Comparison of ENCODE assay signal across 10 cellular contexts in the genomic region with DNA sequence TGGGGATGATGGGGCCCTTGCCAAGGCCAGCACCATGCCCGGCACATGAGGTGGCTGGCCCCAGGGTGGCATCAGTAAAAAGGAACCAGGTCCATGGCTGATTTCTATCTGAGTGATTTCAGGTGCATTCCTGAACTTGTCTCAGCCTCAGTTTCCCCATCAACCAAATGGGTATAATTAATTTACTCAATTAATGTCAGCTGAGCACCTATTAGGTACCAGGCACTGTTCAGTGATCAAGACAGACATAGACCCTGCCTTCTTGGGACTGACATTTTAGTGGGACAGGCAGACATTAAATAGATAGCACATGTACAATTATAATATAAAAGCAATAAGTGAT. TPM values are rescaled to one million over a fixed set of nuclear protein-coding genes. Genes with fewer than 3 reads are reported as not detected.
A peak's percentile ranks its signal among the peaks of the same experiment; 100 is the strongest.
DNase-seq lines count a peak whose midpoint lies in the region; ATAC-seq, FAIRE-seq and TF ChIP-seq lines count a peak whose summit lies in the region.
"Had no signal": no experiment of that assay in that cellular context is flagged by ENCODE, and none has a peak within 500 bp of the region (broad histone marks: within the 10 kb centered on the region; RNA-seq: fewer than 3 reads in every experiment).

No MANE protein-coding gene starts in this region.

- H3K79me2 ChIP-seq in HepG2 (ENCODE audit: insufficient read depth, low read length), result no peaks in the 10 kb centered on the region

- in situ Hi-C loops in HepG2 (cut with HindIII; ENCODE audit: extremely low pct_ligation_motif_present, low pct_unique_long_range_greater_than_20kb), result no loop called here

- POLR2A ChIA-PET in HepG2 (lab: Yijun Ruan, JAX), result no interaction called here

- no peak for FAIRE-seq in HepG2 (lab: Jason Lieb, UNC)

- H3K4me1 Mint-ChIP-seq in endodermal cell, result peaks cover 8% of the 10 kb centered on the region

- TF ChIP-seq CTCF in HepG2 (CRISPR knock-in tag; IDR thresholded peaks at IDR 0.05) (no peak), right lobe of liver (IDR thresholded peaks at IDR 0.05) (no peak), endodermal cell (conservative IDR thresholded peaks at IDR 0.05) (no peak), neutrophil (IDR thresholded peaks at IDR 0.05) (no peak), vagina (IDR thresholded peaks at IDR 0.05) (no peak)

- no peak overlapping the region for H3K4me2 ChIP-seq in HepG2 (ENCODE audit: low read depth, low read length)

- no peak overlapping the region for H2AFZ ChIP-seq in HepG2 (ENCODE audit: low read length)

- TF ChIP-seq RAD21 in HepG2 (CRISPR knock-in tag; IDR thresholded peaks at IDR 0.05), result no peak

- intact Hi-C loops in HepG2 (cut with micrococcal nuclease; ENCODE audit: unreplicated experiment) (no loop called here), right lobe of liver (cut with DNase I) (no loop called here), vagina (cut with DNase I) (loop anchor here (2.0 kb wide), 1 partner anchor 49 kb away; no protein-coding TSS in a partner anchor)

- TF ChIP-seq POLR2A in HepG2 (IDR thresholded peaks at IDR 0.05; ENCODE audit: insufficient read depth in 1 of 2, low read depth in 2 of 2, low read length in 2 of 2) (no peak), right lobe of liver (IDR thresholded peaks at IDR 0.05) (no peak), vagina (IDR thresholded peaks at IDR 0.05) (no peak)

- no peaks in the 10 kb centered on the region for H4K20me1 ChIP-seq in HepG2 (ENCODE audit: insufficient read depth, low read length)

- H3K9me3 Mint-ChIP-seq in endodermal cell, result no peaks in the 10 kb centered on the region

- H3K27ac ChIP-seq in HepG2 (ENCODE audit: extremely low read length, insufficient read depth, low read length) (no peak overlapping the region), right lobe of liver (no peak overlapping the region), endodermal cell (ENCODE audit: low read depth, low read length) (peak overlapping the region; percentile 90), neutrophil (peak overlapping the region; percentile 83), vagina (peak overlapping the region; percentile 74)

- BruUV-seq in HepG2 (replicated peaks; lab: Mats Ljungman, UMichigan), result no TSS peak

- H3K27ac Mint-ChIP-seq in endodermal cell, result no peak overlapping the region

- ATAC-seq in HepG2 (no peak), right lobe of liver (no peak)

- H3K27me3 ChIP-seq in HepG2 (ENCODE audit: control insufficient read depth in 1 of 2, insufficient read depth in 2 of 2, low read length in 2 of 2) (no peaks in the 10 kb centered on the region), right lobe of liver (no peaks in the 10 kb centered on the region), endodermal cell (ENCODE audit: control insufficient read depth, insufficient read depth, low read length, poor library complexity, severe bottlenecking) (no peaks in the 10 kb centered on the region), neutrophil (no peaks in the 10 kb centered on the region), vagina (no peaks in the 10 kb centered on the region)

- peaks cover 19% of the 10 kb centered on the region for H3K4me1 ChIP-seq in HepG2 (ENCODE audit: insufficient read depth, low read length)
- no peaks in the 10 kb centered on the region for H3K4me1 ChIP-seq in right lobe of liver
- H3K4me1 ChIP-seq in endodermal cell (ENCODE audit: control insufficient read depth, insufficient read depth, low read length), result peaks cover 2% of the 10 kb centered on the region
- H3K4me1 ChIP-seq in neutrophil (ENCODE audit: control insufficient read depth in 1 of 2, insufficient read depth in 1 of 2, low read depth in 1 of 2, low read length in 1 of 2), result peaks cover 11 to 19% of the 10 kb centered on the region in 2 experiments
- peaks cover 37% of the 10 kb centered on the region for H3K4me1 ChIP-seq in vagina

- WGBS in HepG2 (ENCODE audit: low lambda C conversion rate), result no CpG with 5 or more reads among the region's 1 CpG
- 50% methylated on average over 1 of the region's 1 CpG for WGBS in right lobe of liver (ENCODE audit: insufficient coverage, low coverage, low lambda C conversion rate, missing lambda C conversion rate)
- 97% methylated on average over 1 of the region's 1 CpG; no CpG with 5 or more reads in 1 of the 2 experiments for WGBS in endodermal cell (ENCODE audit: insufficient coverage in 1 of 2, insufficient read length in 1 of 2), 2 experiments

- CTCF ChIA-PET in HepG2 (lab: Yijun Ruan, JAX; ENCODE audit: low intra/inter-chr PET ratio, low total read pairs), result no interaction called here

- H3K36me3 Mint-ChIP-seq in endodermal cell (ENCODE audit: low read depth), result peaks cover 46% of the 10 kb centered on the region

- H3K27me3 Mint-ChIP-seq in endodermal cell (ENCODE audit: insufficient read depth), result no peaks in the 10 kb centered on the region

- H3K36me3 ChIP-seq in HepG2 (replicated peaks in 1 of 2; ENCODE audit: control insufficient read depth in 1 of 2, insufficient read depth in 2 of 2, low read length in 2 of 2), result peaks cover 13 to 51% of the 10 kb centered on the region in 2 experiments; a peak in 4 of 5 replicates
- no peaks in the 10 kb centered on the region for H3K36me3 ChIP-seq in right lobe of liver
- H3K36me3 ChIP-seq in endodermal cell (ENCODE audit: control insufficient read depth, insufficient read depth, low read length), result peaks cover 27% of the 10 kb centered on the region
- peaks cover 100% of the 10 kb centered on the region for H3K36me3 ChIP-seq in neutrophil
- peaks cover 0 to 5% of the 10 kb centered on the region in 2 donors for H3K36me3 ChIP-seq in vagina

- H3K9me3 ChIP-seq in HepG2 (ENCODE audit: low read length), result no peaks in the 10 kb centered on the region
- no peaks in the 10 kb centered on the region for H3K9me3 ChIP-seq in right lobe of liver
- no peaks in the 10 kb centered on the region for H3K9me3 ChIP-seq in endodermal cell (ENCODE audit: control insufficient read depth, low read length)
- H3K9me3 ChIP-seq in neutrophil, result no peaks in the 10 kb centered on the region
- H3K9me3 ChIP-seq in vagina, result no peaks in the 10 kb centered on the region

- H3K9ac ChIP-seq in HepG2 (ENCODE audit: insufficient read depth, low read depth, low read length) (no peak overlapping the region), endodermal cell (ENCODE audit: extremely low read depth, low read length, poor library complexity, severe bottlenecking) (no peak overlapping the region)

- DNase-seq in HepG2 (ENCODE audit: low spot score) (no peak), right lobe of liver (no peak), endodermal cell (no peak), vagina (ENCODE audit: extremely low spot score in 2 of 2) (no peak), DMS53 treated with DMSO at 0.1 percent for 48 hours (lab: John Stamatoyannopoulos, UW; ENCODE audit: unreplicated experiment) (no peak), NOMO-1 treated with DMSO at 0.1 percent for 48 hours (lab: John Stamatoyannopoulos, UW; ENCODE audit: unreplicated experiment) (no peak), globus pallidus (ENCODE audit: low spot score) (no peak)
- DNase-seq: activated CD8-positive, alpha-beta memory T cell treated with anti-CD3 and anti-CD28 coated beads, Interleukin-2, amount 50 U/mL, for 48 hours; stimulated activated CD4-positive, alpha-beta T cell treated with anti-CD3 and anti-CD28 coated beads, Interleukin-12 subunit alpha, Interleukin-12 subunit beta, amount 100 ng/mL, for 4 hours had no signal

- TF ChIP-seq EP300 in HepG2 (IDR thresholded peaks at IDR 0.05; ENCODE audit: low read depth in 2 of 2, low read length in 2 of 2), result no peak
- no peak for TF ChIP-seq EP300 in HepG2 (CRISPR knock-in tag; IDR thresholded peaks at IDR 0.05; ENCODE audit: borderline replicate concordance)

- no peak overlapping the region for H3K4me3 Mint-ChIP-seq in endodermal cell

- H3K4me3 ChIP-seq in HepG2 (replicated peaks in 1 of 3; ENCODE audit: insufficient read depth in 1 of 3, low read depth in 2 of 3, low read length in 3 of 3), result no peak overlapping the region
- no peak overlapping the region for H3K4me3 ChIP-seq in right lobe of liver
- H3K4me3 ChIP-seq in endodermal cell (ENCODE audit: low read length), result no peak overlapping the region
- peak overlapping the region in 1 of 2 experiments; percentile 2 for H3K4me3 ChIP-seq in neutrophil (ENCODE audit: low read depth in 1 of 2, low read length in 1 of 2)
- no peak overlapping the region for H3K4me3 ChIP-seq in vagina

TF ChIP-seq in HepG2, 621 proteins besides CTCF, POLR2A, EP300 and RAD21:
- TF ChIP-seq MAFG (CRISPR knock-in tag; IDR thresholded peaks at IDR 0.05) (no peak), ZNF629 (CRISPR knock-in tag; conservative IDR thresholded peaks at IDR 0.05) (peak; percentile 52; the same call in 1 of the 2 replicates)
TF ChIP-seq in HepG2: peak in this region for 1.

RNA-seq across cellular contexts. Expression of gene SLC6A6, which starts 50.9 kb away (rescaled TPM):
- total RNA-seq in HepG2 (2016; rRNA removed; fragmentation: Illumina TruSeq; extraction: Trizol), result 10.7 and 20.7 TPM in 2 replicates
- total RNA-seq in HepG2 (2016; cell fraction: cytosol; rRNA removed; fragmentation: Illumina TruSeq; extraction: Trizol; ENCODE audit: low read depth), result 8.8 and 11.0 TPM in 2 replicates
- total RNA-seq in HepG2 (2016; cell fraction: insoluble cytoplasmic fraction; rRNA removed; fragmentation: Illumina TruSeq; extraction: Trizol), result 8.8 and 20.3 TPM in 2 replicates
- total RNA-seq in HepG2 (2016; cell fraction: membrane; rRNA removed; fragmentation: Illumina TruSeq; extraction: Trizol), result 5.1 and 5.2 TPM in 2 replicates
- total RNA-seq in HepG2 (2016; cell fraction: nucleus; rRNA removed; fragmentation: Illumina TruSeq; extraction: Trizol), result 25.9 and 32.4 TPM in 2 replicates
- 14.1 and 15.4 TPM in 2 replicates for polyA plus RNA-seq in HepG2 (2011; rRNA removed)
- polyA plus RNA-seq in HepG2 (2011; cell fraction: cytosol; rRNA removed), result 8.6 and 9.7 TPM in 2 replicates
- polyA plus RNA-seq in HepG2 (2011; cell fraction: nucleus; rRNA removed), result 33.2 and 41.8 TPM in 2 replicates
- polyA plus RNA-seq in HepG2 (2012), result 10.9 and 13.7 TPM in 2 replicates
- 0.76 and 1.2 TPM in 2 replicates for polyA plus RNA-seq in HepG2 (2016; cell fraction: cytosol; fragmentation: Illumina TruSeq; extraction: Trizol; ENCODE audit: low read depth)
- polyA plus RNA-seq in HepG2 (2016; cell fraction: insoluble cytoplasmic fraction; fragmentation: Illumina TruSeq; extraction: Trizol; ENCODE audit: low read depth), result 5.9 and 6.8 TPM in 2 replicates
- 1.5 and 1.7 TPM in 2 replicates for polyA plus RNA-seq in HepG2 (2016; cell fraction: membrane; fragmentation: Illumina TruSeq; extraction: Trizol; ENCODE audit: low read depth)
- polyA plus RNA-seq in HepG2 (2016; cell fraction: nucleus; fragmentation: Illumina TruSeq; extraction: Trizol; ENCODE audit: insufficient read depth, low read depth), result 35.4 and 36.8 TPM in 2 replicates
- 52.1 and 83.7 TPM in 2 replicates for polyA minus RNA-seq in HepG2 (2011; rRNA and poly(A)+ RNA removed; ENCODE audit: low replicate concordance)
- 14.3 and 18.8 TPM in 2 replicates for polyA minus RNA-seq in HepG2 (2011; cell fraction: cytosol; rRNA and poly(A)+ RNA removed)
- polyA minus RNA-seq in HepG2 (2011; cell fraction: nucleus; rRNA and poly(A)+ RNA removed), result 28.2 and 33.0 TPM in 2 replicates
- total RNA-seq in right lobe of liver, result 1 to 10 TPM; 1.5 to 8.2 (median 4.1) TPM
- total RNA-seq in endodermal cell, result 10 to 100 TPM; 43.1 to 56.5 TPM
- polyA plus RNA-seq in endodermal cell (2013, experiment 1 of 2), result 25.6 TPM
- polyA plus RNA-seq in endodermal cell (2013, experiment 2 of 2), result 24.6 TPM
- total RNA-seq in vagina, result 30.7 TPM

Comparison
In these comparisons a context has a peak if more than half of its experiments do, and no peak if none do; other contexts are left out.
1. H3K27ac ChIP-seq: peak in endodermal cell (single experiment), neutrophil (single experiment) and vagina (single experiment); none in HepG2 (single experiment) and right lobe of liver (0 of 3).